1 cellular context compared by ENCODE assay signal in genomic region chr16:1309888-1310831, GRCh38.
TF ChIP-seq lines count a peak whose summit lies in the region.

No MANE protein-coding gene starts in this region.

TF ChIP-seq in K562, 482 proteins besides CTCF, POLR2A, EP300 and RAD21 (continues in another document):
- TF ChIP-seq ZNF311 (CRISPR knock-in tag; IDR thresholded peaks at IDR 0.05) = no peak
- TF ChIP-seq ESRRA (IDR thresholded peaks at IDR 0.05; ENCODE audit: borderline replicate concordance, low read depth) = no peak
- TF ChIP-seq HDAC1 (IDR thresholded peaks at IDR 0.05) = peak in 1 of 2 experiments; percentile 53; a peak in 2 of 4 replicates
- no peak for TF ChIP-seq ZNF830 (CRISPR knock-in tag; IDR thresholded peaks at IDR 0.05)
- TF ChIP-seq TBP (optimal IDR thresholded peaks at IDR 0.05; ENCODE audit: low read depth, low read length) = no peak
- no peak for TF ChIP-seq FOSL1 (tag; conservative IDR thresholded peaks at IDR 0.05)
- TF ChIP-seq, protein P1, sequence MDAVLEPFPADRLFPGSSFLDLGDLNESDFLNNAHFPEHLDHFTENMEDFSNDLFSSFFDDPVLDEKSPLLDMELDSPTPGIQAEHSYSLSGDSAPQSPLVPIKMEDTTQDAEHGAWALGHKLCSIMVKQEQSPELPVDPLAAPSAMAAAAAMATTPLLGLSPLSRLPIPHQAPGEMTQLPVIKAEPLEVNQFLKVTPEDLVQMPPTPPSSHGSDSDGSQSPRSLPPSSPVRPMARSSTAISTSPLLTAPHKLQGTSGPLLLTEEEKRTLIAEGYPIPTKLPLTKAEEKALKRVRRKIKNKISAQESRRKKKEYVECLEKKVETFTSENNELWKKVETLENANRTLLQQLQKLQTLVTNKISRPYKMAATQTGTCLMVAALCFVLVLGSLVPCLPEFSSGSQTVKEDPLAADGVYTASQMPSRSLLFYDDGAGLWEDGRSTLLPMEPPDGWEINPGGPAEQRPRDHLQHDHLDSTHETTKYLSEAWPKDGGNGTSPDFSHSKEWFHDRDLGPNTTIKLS (IDR thresholded peaks at IDR 0.05; ENCODE audit: borderline replicate concordance, low read depth) = no peak
- TF ChIP-seq ZNF384 (IDR thresholded peaks at IDR 0.05; ENCODE audit: low read depth, low read length) = no peak
- TF ChIP-seq PHF21A (IDR thresholded peaks at IDR 0.05; ENCODE audit: borderline replicate concordance, low read depth) = no peak
- no peak for TF ChIP-seq ETV1 (tag; conservative IDR thresholded peaks at IDR 0.05; ENCODE audit: low read depth)
- no peak for TF ChIP-seq TCF15 (CRISPR knock-in tag; IDR thresholded peaks at IDR 0.05)
- TF ChIP-seq SAFB2 (IDR thresholded peaks at IDR 0.05; ENCODE audit: borderline replicate concordance, low read depth, low read length, severe bottlenecking) = no peak
- no peak for TF ChIP-seq PTBP1 (IDR thresholded peaks at IDR 0.05; ENCODE audit: low read depth, low read length)
- TF ChIP-seq ZNF174 (CRISPR knock-in tag; IDR thresholded peaks at IDR 0.05) = no peak
- TF ChIP-seq, protein P2, sequence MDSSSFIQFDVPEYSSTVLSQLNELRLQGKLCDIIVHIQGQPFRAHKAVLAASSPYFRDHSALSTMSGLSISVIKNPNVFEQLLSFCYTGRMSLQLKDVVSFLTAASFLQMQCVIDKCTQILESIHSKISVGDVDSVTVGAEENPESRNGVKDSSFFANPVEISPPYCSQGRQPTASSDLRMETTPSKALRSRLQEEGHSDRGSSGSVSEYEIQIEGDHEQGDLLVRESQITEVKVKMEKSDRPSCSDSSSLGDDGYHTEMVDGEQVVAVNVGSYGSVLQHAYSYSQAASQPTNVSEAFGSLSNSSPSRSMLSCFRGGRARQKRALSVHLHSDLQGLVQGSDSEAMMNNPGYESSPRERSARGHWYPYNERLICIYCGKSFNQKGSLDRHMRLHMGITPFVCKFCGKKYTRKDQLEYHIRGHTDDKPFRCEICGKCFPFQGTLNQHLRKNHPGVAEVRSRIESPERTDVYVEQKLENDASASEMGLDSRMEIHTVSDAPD (CRISPR knock-in tag; IDR thresholded peaks at IDR 0.05) = no peak
- no peak for TF ChIP-seq ZNF316 (IDR thresholded peaks at IDR 0.05)
- TF ChIP-seq TOE1 (IDR thresholded peaks at IDR 0.05; ENCODE audit: borderline replicate concordance) = no peak
- no peak for TF ChIP-seq TOE1 (CRISPR knock-in tag; IDR thresholded peaks at IDR 0.05; ENCODE audit: borderline replicate concordance, low read depth)
- TF ChIP-seq ESRRB (CRISPR knock-in tag; IDR thresholded peaks at IDR 0.05; ENCODE audit: borderline replicate concordance) = no peak
- no peak for TF ChIP-seq FUS (optimal IDR thresholded peaks at IDR 0.05; ENCODE audit: low read depth, low read length)
- no peak for TF ChIP-seq SIX5 (IDR thresholded peaks at IDR 0.05; ENCODE audit: borderline replicate concordance in 1 of 2, insufficient read depth in 1 of 2, low read depth in 1 of 2, low read length in 2 of 2)
- TF ChIP-seq YBX1 (IDR thresholded peaks at IDR 0.05) = no peak
- TF ChIP-seq TBL1XR1 (IDR thresholded peaks at IDR 0.05; ENCODE audit: low read length in 2 of 2) = no peak
- TF ChIP-seq ZNF133 (CRISPR knock-in tag; IDR thresholded peaks at IDR 0.05) = no peak
- TF ChIP-seq U2AF1 (optimal IDR thresholded peaks at IDR 0.05; ENCODE audit: low read depth, low read length) = no peak
- TF ChIP-seq BDP1 (IDR thresholded peaks at IDR 0.05; ENCODE audit: insufficient read depth, insufficient read length) = no peak
- TF ChIP-seq MEF2A (IDR thresholded peaks at IDR 0.05; ENCODE audit: control insufficient read depth, low read depth, low read length) = no peak
- peak in 1 of 2 experiments; percentile 41; a peak in 1 of 4 replicates for TF ChIP-seq TRIM24 (IDR thresholded peaks at IDR 0.05)
- TF ChIP-seq ZBTB8A (IDR thresholded peaks at IDR 0.05; ENCODE audit: partially characterized antibody) = no peak
- peak; percentile 75 for TF ChIP-seq GABPA (tag; conservative IDR thresholded peaks at IDR 0.05; ENCODE audit: low read depth)
- TF ChIP-seq MNT (conservative IDR thresholded peaks at IDR 0.05) = peak in 1 of 2 experiments; percentile 57; a peak in 2 of 4 replicates
- TF ChIP-seq BHLHE40 (IDR thresholded peaks at IDR 0.05; ENCODE audit: low read length) = 0 out of 2 replicates have a peak, but pooled peaks have one; percentile 7
- TF ChIP-seq, protein P3, sequence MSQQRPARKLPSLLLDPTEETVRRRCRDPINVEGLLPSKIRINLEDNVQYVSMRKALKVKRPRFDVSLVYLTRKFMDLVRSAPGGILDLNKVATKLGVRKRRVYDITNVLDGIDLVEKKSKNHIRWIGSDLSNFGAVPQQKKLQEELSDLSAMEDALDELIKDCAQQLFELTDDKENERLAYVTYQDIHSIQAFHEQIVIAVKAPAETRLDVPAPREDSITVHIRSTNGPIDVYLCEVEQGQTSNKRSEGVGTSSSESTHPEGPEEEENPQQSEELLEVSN (IDR thresholded peaks at IDR 0.05; ENCODE audit: borderline replicate concordance in 1 of 2, extremely low read depth in 1 of 2, insufficient read depth in 1 of 2, insufficient read length in 1 of 2, low read depth in 1 of 2, low read length in 1 of 2, poor library complexity in 1 of 2, severe bottlenecking in 1 of 2) = no peak
- no peak for TF ChIP-seq MCM5 (IDR thresholded peaks at IDR 0.05; ENCODE audit: low read depth)
- TF ChIP-seq CHD4 (IDR thresholded peaks at IDR 0.05; ENCODE audit: insufficient read depth, insufficient replicate concordance, low read depth, low read length, poor library complexity, severe bottlenecking) = no peak
- no peak for TF ChIP-seq ZFX (CRISPR knock-in tag; IDR thresholded peaks at IDR 0.05)
- no peak for TF ChIP-seq PHF20 (IDR thresholded peaks at IDR 0.05; ENCODE audit: partially characterized antibody)
- TF ChIP-seq, protein P4, sequence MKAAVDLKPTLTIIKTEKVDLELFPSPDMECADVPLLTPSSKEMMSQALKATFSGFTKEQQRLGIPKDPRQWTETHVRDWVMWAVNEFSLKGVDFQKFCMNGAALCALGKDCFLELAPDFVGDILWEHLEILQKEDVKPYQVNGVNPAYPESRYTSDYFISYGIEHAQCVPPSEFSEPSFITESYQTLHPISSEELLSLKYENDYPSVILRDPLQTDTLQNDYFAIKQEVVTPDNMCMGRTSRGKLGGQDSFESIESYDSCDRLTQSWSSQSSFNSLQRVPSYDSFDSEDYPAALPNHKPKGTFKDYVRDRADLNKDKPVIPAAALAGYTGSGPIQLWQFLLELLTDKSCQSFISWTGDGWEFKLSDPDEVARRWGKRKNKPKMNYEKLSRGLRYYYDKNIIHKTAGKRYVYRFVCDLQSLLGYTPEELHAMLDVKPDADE (conservative IDR thresholded peaks at IDR 0.05; ENCODE audit: control insufficient read depth, low read depth, low read length) = no peak
- TF ChIP-seq, protein P5, sequence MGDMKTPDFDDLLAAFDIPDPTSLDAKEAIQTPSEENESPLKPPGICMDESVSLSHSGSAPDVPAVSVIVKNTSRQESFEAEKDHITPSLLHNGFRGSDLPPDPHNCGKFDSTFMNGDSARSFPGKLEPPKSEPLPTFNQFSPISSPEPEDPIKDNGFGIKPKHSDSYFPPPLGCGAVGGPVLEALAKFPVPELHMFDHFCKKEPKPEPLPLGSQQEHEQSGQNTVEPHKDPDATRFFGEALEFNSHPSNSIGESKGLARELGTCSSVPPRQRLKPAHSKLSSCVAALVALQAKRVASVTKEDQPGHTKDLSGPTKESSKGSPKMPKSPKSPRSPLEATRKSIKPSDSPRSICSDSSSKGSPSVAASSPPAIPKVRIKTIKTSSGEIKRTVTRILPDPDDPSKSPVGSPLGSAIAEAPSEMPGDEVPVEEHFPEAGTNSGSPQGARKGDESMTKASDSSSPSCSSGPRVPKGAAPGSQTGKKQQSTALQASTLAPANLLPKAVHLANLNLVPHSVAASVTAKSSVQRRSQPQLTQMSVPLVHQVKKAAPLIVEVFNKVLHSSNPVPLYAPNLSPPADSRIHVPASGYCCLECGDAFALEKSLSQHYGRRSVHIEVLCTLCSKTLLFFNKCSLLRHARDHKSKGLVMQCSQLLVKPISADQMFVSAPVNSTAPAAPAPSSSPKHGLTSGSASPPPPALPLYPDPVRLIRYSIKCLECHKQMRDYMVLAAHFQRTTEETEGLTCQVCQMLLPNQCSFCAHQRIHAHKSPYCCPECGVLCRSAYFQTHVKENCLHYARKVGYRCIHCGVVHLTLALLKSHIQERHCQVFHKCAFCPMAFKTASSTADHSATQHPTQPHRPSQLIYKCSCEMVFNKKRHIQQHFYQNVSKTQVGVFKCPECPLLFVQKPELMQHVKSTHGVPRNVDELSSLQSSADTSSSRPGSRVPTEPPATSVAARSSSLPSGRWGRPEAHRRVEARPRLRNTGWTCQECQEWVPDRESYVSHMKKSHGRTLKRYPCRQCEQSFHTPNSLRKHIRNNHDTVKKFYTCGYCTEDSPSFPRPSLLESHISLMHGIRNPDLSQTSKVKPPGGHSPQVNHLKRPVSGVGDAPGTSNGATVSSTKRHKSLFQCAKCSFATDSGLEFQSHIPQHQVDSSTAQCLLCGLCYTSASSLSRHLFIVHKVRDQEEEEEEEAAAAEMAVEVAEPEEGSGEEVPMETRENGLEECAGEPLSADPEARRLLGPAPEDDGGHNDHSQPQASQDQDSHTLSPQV (IDR thresholded peaks at IDR 0.05) = no peak
- TF ChIP-seq ZNF146 (CRISPR knock-in tag; IDR thresholded peaks at IDR 0.05; ENCODE audit: unreplicated experiment) = no peak
- no peak for TF ChIP-seq NFE2L1 (tag; IDR thresholded peaks at IDR 0.05; ENCODE audit: borderline replicate concordance, low read depth)
- TF ChIP-seq ZBTB11 (CRISPR knock-in tag; IDR thresholded peaks at IDR 0.05) = 0 out of 6 replicates have a peak, but pooled peaks of 1 of the 3 experiments have one; percentile 47
- TF ChIP-seq, protein P6, sequence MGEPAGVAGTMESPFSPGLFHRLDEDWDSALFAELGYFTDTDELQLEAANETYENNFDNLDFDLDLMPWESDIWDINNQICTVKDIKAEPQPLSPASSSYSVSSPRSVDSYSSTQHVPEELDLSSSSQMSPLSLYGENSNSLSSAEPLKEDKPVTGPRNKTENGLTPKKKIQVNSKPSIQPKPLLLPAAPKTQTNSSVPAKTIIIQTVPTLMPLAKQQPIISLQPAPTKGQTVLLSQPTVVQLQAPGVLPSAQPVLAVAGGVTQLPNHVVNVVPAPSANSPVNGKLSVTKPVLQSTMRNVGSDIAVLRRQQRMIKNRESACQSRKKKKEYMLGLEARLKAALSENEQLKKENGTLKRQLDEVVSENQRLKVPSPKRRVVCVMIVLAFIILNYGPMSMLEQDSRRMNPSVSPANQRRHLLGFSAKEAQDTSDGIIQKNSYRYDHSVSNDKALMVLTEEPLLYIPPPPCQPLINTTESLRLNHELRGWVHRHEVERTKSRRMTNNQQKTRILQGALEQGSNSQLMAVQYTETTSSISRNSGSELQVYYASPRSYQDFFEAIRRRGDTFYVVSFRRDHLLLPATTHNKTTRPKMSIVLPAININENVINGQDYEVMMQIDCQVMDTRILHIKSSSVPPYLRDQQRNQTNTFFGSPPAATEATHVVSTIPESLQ (CRISPR knock-in tag; IDR thresholded peaks at IDR 0.05) = no peak
- TF ChIP-seq MAFF (IDR thresholded peaks at IDR 0.05; ENCODE audit: low read length) = no peak
- TF ChIP-seq ZNF165 (CRISPR knock-in tag; IDR thresholded peaks at IDR 0.05; ENCODE audit: borderline replicate concordance) = no peak
- TF ChIP-seq, protein P7, sequence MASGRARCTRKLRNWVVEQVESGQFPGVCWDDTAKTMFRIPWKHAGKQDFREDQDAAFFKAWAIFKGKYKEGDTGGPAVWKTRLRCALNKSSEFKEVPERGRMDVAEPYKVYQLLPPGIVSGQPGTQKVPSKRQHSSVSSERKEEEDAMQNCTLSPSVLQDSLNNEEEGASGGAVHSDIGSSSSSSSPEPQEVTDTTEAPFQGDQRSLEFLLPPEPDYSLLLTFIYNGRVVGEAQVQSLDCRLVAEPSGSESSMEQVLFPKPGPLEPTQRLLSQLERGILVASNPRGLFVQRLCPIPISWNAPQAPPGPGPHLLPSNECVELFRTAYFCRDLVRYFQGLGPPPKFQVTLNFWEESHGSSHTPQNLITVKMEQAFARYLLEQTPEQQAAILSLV (tag; IDR thresholded peaks at IDR 0.05) = no peak
